In the genomic region with DNA sequence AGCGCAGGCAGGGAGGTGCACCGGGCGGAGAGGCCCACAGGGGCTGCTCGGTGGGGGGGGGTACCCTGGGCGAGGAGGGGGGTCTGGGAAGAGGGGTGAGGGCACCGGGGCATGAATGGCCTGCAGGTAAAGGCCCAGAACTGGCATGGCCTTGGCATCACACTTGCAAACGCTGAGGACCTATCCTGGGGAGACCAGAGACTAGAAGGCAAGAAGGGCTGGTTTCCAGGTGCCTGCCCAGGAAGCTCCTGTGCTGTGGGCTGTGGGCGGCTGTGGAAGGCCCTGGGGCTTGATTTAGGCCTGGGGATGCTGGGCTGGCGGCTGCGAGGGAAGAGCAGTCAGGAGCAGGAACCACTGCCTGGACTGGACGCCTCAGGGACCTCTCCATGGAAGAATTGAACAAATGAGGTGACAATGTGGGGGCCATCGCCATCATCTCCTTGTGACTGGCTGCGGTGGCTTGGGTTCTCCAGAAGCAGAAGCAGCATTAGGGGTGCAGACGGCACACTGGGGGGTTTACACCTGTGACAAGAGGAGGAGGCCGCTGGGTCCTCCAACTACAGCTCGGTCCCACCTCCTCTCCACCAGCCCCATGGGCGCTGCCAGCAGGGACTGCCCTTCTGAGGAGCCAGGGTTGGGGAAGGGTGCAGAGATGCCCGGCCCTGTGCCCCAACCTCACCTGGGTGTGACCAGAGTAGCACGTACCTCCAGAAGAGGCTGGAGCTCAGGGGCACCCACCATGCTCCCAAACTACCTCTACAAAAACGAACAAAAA, we compare ENCODE assay signal across 15 cellular contexts. TPM values are rescaled to one million over a fixed set of nuclear protein-coding genes. Genes with fewer than 3 reads are reported as not detected.
"Had no signal": no experiment of that assay in that cellular context is flagged by ENCODE, and none has a peak within 500 bp of the region (broad histone marks: within the 10 kb centered on the region; RNA-seq: fewer than 3 reads in every experiment).

No MANE protein-coding gene starts in this region.

- DNase-seq: activated CD4-positive, alpha-beta T cell treated with anti-CD3 and anti-CD28 coated beads, Interleukin-2, amount 50 U/mL, for 48 hours; activated naive CD4-positive, alpha-beta T cell treated with anti-CD3 and anti-CD28 coated beads for 36 hours; natural killer cell; retina; small intestine; stimulated activated CD4-positive, alpha-beta T cell treated with anti-CD3 and anti-CD28 coated beads, Interleukin-4, amount 100 ng/mL, for 4 hours; stimulated activated CD8-positive, alpha-beta memory T cell treated with anti-CD3 and anti-CD28 coated beads, Interleukin-4, amount 100 ng/mL, for 48 hours; T-helper 1 cell; uterus had no signal

- H3K9me3 ChIP-seq: uterus had no signal

- H3K4me3 ChIP-seq: dorsolateral prefrontal cortex, thoracic aorta, uterus had no signal

- H3K27me3 ChIP-seq: uterus had no signal

- H3K4me3 Mint-ChIP-seq: activated naive CD4-positive, alpha-beta T cell treated with anti-CD3 and anti-CD28 coated beads for 36 hours had no signal

- H3K4me1 ChIP-seq: uterus had no signal

- H3K36me3 ChIP-seq: thoracic aorta, uterus had no signal

- H3K27ac ChIP-seq: dorsolateral prefrontal cortex, thoracic aorta, uterus, VCaP had no signal

- H3K9me3 Mint-ChIP-seq: activated T-helper 2 cell treated with anti-CD3 and anti-CD28 coated beads, Interferon-gamma antibody, Interleukin-2, Interleukin-4, amounts not matched to agents 10 μg/mL and 5 μg/mL and 100 μg/mL, durations not matched to agents 14 hours and 24 hours and 36 hours; natural killer cell had no signal

- H3K36me3 Mint-ChIP-seq: natural killer cell had no signal

- ATAC-seq: left lobe of liver had no signal

- H3K27ac Mint-ChIP-seq: activated naive CD4-positive, alpha-beta T cell treated with anti-CD3 and anti-CD28 coated beads for 36 hours; activated T-helper 2 cell treated with anti-CD3 and anti-CD28 coated beads, Interferon-gamma antibody, Interleukin-2, Interleukin-4, amounts not matched to agents 10 μg/mL and 5 μg/mL and 100 μg/mL, durations not matched to agents 14 hours and 24 hours and 36 hours had no signal

RNA-seq across cellular contexts. Expression of a gene that starts 32.1 kb away (rescaled TPM):
- total RNA-seq: bronchial epithelial cell had no signal
